Comparison of ENCODE assay signal across 15 cellular contexts in the genomic region with DNA sequence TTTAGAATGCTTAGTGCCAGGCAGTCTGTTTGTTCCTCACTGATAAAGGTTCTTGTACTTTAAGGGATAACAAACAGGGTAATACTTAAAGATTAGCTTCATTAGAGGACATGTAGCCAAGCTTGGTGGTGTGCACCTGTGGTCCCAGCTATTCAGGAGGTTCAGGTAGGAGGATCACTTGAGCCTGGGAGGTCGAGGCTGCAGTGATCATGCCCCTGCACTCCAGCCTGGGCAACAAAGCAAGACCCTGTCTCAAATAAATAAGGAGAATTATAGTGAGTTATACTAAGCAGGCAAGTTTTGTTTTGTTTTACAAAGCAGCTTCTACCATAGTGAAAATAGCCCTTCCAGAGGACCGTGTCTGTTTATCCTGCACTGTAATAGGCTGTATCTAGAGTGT. TPM values are rescaled to one million over a fixed set of nuclear protein-coding genes. Genes with fewer than 3 reads are reported as not detected.
DNase-seq lines count a peak whose midpoint lies in the region; ATAC-seq and TF ChIP-seq lines count a peak whose summit lies in the region.
"Had no signal": no experiment of that assay in that cellular context is flagged by ENCODE, and none has a peak within 500 bp of the region (broad histone marks: within the 10 kb centered on the region; RNA-seq: fewer than 3 reads in every experiment).

No MANE protein-coding gene starts in this region.

- H3K27ac Mint-ChIP-seq in activated naive CD8-positive, alpha-beta T cell: no peak overlapping the region
- no peak overlapping the region for H3K27ac Mint-ChIP-seq in activated naive CD8-positive, alpha-beta T cell treated with anti-CD3 and anti-CD28 coated beads, Interleukin-2, amount 50 U/mL, for 24 hours
- H3K27ac Mint-ChIP-seq in activated T-helper 1 cell treated with anti-CD3 and anti-CD28 coated beads, Interleukin-12 subunit alpha, Interleukin-12 subunit beta, Interleukin-2, Interleukin-4 antibody, amounts not matched to agents 30 ng/mL and 10 ng/mL and 1 ng/mL, durations not matched to agents 14 hours and 24 hours and 36 hours: no peak overlapping the region

- H3K4me3 Mint-ChIP-seq in activated naive CD8-positive, alpha-beta T cell: peak overlapping the region; percentile 2
- H3K4me3 Mint-ChIP-seq in activated naive CD8-positive, alpha-beta T cell treated with anti-CD3 and anti-CD28 coated beads, Interleukin-2, amount 50 U/mL, for 24 hours: no peak overlapping the region
- H3K4me3 Mint-ChIP-seq in activated T-helper 1 cell treated with anti-CD3 and anti-CD28 coated beads, Interleukin-12 subunit alpha, Interleukin-12 subunit beta, Interleukin-2, Interleukin-4 antibody, amounts not matched to agents 30 ng/mL and 10 ng/mL and 1 ng/mL, durations not matched to agents 14 hours and 24 hours and 36 hours: no peak overlapping the region

- H3F3A ChIP-seq in smooth muscle cell (ENCODE audit: low read depth): peaks cover 13% of the 10 kb centered on the region

- peak; percentile 11 for TF ChIP-seq POLR2A in right lobe of liver (IDR thresholded peaks at IDR 0.05)

- WGBS in right lobe of liver (ENCODE audit: insufficient coverage, low coverage, low lambda C conversion rate, missing lambda C conversion rate): no CpG with 5 or more reads among the region's 2 CpGs
- WGBS in smooth muscle cell (ENCODE audit: low lambda C conversion rate): 88% methylated on average over 2 of the region's 2 CpGs

- TF ChIP-seq CTCF in right lobe of liver (IDR thresholded peaks at IDR 0.05): no peak
- TF ChIP-seq CTCF in smooth muscle cell (IDR thresholded peaks at IDR 0.05; ENCODE audit: borderline replicate concordance, insufficient read depth, poor library complexity, severe bottlenecking): no peak
- TF ChIP-seq CTCF in right atrium auricular region (IDR thresholded peaks at IDR 0.05): no peak

- H3K36me3 ChIP-seq in SJSA1 (peaks cover 30% of the 10 kb centered on the region), right lobe of liver (peaks cover 0 to 5% (median 1%) of the 10 kb centered on the region in 4 donors), smooth muscle cell (ENCODE audit: low read depth) (no peaks in the 10 kb centered on the region), right atrium auricular region (peaks cover 18% of the 10 kb centered on the region)

- peaks cover 51% of the 10 kb centered on the region for H3K4me1 Mint-ChIP-seq in activated naive CD8-positive, alpha-beta T cell (ENCODE audit: low read depth)
- H3K4me1 Mint-ChIP-seq in activated naive CD8-positive, alpha-beta T cell treated with anti-CD3 and anti-CD28 coated beads, Interleukin-2, amount 50 U/mL, for 24 hours: peaks cover 48% of the 10 kb centered on the region
- H3K4me1 Mint-ChIP-seq in activated T-helper 1 cell treated with anti-CD3 and anti-CD28 coated beads, Interleukin-12 subunit alpha, Interleukin-12 subunit beta, Interleukin-2, Interleukin-4 antibody, amounts not matched to agents 30 ng/mL and 10 ng/mL and 1 ng/mL, durations not matched to agents 14 hours and 24 hours and 36 hours (ENCODE audit: low read depth): peaks cover 39% of the 10 kb centered on the region

- peaks cover 89% of the 10 kb centered on the region for H4K20me1 ChIP-seq in smooth muscle cell (ENCODE audit: low read depth)

- peak overlapping the region; percentile 85; the same call in 1 of the 2 replicates for H3K27ac ChIP-seq in SJSA1
- H3K27ac ChIP-seq in right lobe of liver: no peak overlapping the region
- H3K27ac ChIP-seq in smooth muscle cell (ENCODE audit: low read depth): peak overlapping the region; percentile 82
- no peak overlapping the region for H3K27ac ChIP-seq in right atrium auricular region

- H3K9ac ChIP-seq in smooth muscle cell (ENCODE audit: low read depth): no peak overlapping the region

- no peak overlapping the region for H2AFZ ChIP-seq in smooth muscle cell (ENCODE audit: low read depth)

- peaks cover 98% of the 10 kb centered on the region for H3K79me2 ChIP-seq in smooth muscle cell (ENCODE audit: low read depth)

- ATAC-seq in activated naive CD8-positive, alpha-beta T cell treated with anti-CD3 and anti-CD28 coated beads, Interleukin-2, amount 50 U/mL, for 24 hours: no peak
- no peak for ATAC-seq in right lobe of liver

- peak overlapping the region; percentile 37 for H3K4me2 ChIP-seq in smooth muscle cell

- intact Hi-C loops in right lobe of liver (cut with DNase I): no loop called here
- intact Hi-C loops in activated T-helper 1 cell treated with anti-CD3 and anti-CD28 coated beads, Interleukin-12 subunit alpha, Interleukin-12 subunit beta, Interleukin-2, Interleukin-4 antibody, amounts not matched to agents 30 ng/mL and 10 ng/mL and 1 ng/mL, durations not matched to agents 14 hours and 24 hours and 36 hours (cut with micrococcal nuclease): no loop called here

- no peak overlapping the region for H3K4me3 ChIP-seq in SJSA1
- H3K4me3 ChIP-seq in right lobe of liver: no peak overlapping the region
- no peak overlapping the region for H3K4me3 ChIP-seq in smooth muscle cell
- no peak overlapping the region for H3K4me3 ChIP-seq in right atrium auricular region

- H3K27me3 Mint-ChIP-seq in activated naive CD8-positive, alpha-beta T cell: no peaks in the 10 kb centered on the region
- no peaks in the 10 kb centered on the region for H3K27me3 Mint-ChIP-seq in activated naive CD8-positive, alpha-beta T cell treated with anti-CD3 and anti-CD28 coated beads, Interleukin-2, amount 50 U/mL, for 24 hours
- no peaks in the 10 kb centered on the region for H3K27me3 Mint-ChIP-seq in activated T-helper 1 cell treated with anti-CD3 and anti-CD28 coated beads, Interleukin-12 subunit alpha, Interleukin-12 subunit beta, Interleukin-2, Interleukin-4 antibody, amounts not matched to agents 30 ng/mL and 10 ng/mL and 1 ng/mL, durations not matched to agents 14 hours and 24 hours and 36 hours (ENCODE audit: insufficient read depth)
- H3K27me3 Mint-ChIP-seq: CD4-positive, CD25-positive, alpha-beta regulatory T cell had no signal

- no peak for DNase-seq in activated naive CD8-positive, alpha-beta T cell treated with anti-CD3 and anti-CD28 coated beads, Interleukin-2, amount 50 U/mL, for 24 hours
- DNase-seq in SJSA1 (ENCODE audit: low read depth in 1 of 2, low spot score in 2 of 2) (no peak), right lobe of liver (no peak), smooth muscle cell (lab: John Stamatoyannopoulos, UW; ENCODE audit: unreplicated experiment) (no peak), right atrium auricular region (ENCODE audit: low spot score) (no peak), OCI-M2 (lab: John Stamatoyannopoulos, UW; ENCODE audit: unreplicated experiment) (no peak)
- DNase-seq in activated T-helper 1 cell treated with anti-CD3 and anti-CD28 coated beads, Interleukin-12 subunit alpha, Interleukin-12 subunit beta, Interleukin-2, Interleukin-4 antibody, amounts not matched to agents 30 ng/mL and 10 ng/mL and 1 ng/mL, durations not matched to agents 14 hours and 24 hours and 36 hours (ENCODE audit: low spot score): no peak
- DNase-seq: CD4-positive, CD25-positive, alpha-beta regulatory T cell; DMS79; Karpas-422; NCI-H1417 treated with DMSO at 0.1 percent for 48 hours; NCI-H2029; NCI-H2171 treated with DMSO at 0.1 percent for 48 hours; NCI-H774 had no signal

- peaks cover 42% of the 10 kb centered on the region for H3K4me1 ChIP-seq in SJSA1 (replicated peaks)
- peaks cover 0 to 48% (median 10%) of the 10 kb centered on the region in 4 donors for H3K4me1 ChIP-seq in right lobe of liver
- peaks cover 39% of the 10 kb centered on the region for H3K4me1 ChIP-seq in smooth muscle cell (ENCODE audit: low read depth)
- H3K4me1 ChIP-seq in right atrium auricular region: peaks cover 0 to 42% of the 10 kb centered on the region in 2 donors

- no peaks in the 10 kb centered on the region for H3K9me3 Mint-ChIP-seq in activated naive CD8-positive, alpha-beta T cell (ENCODE audit: low read depth)
- H3K9me3 Mint-ChIP-seq in activated naive CD8-positive, alpha-beta T cell treated with anti-CD3 and anti-CD28 coated beads, Interleukin-2, amount 50 U/mL, for 24 hours: no peaks in the 10 kb centered on the region
- H3K9me3 Mint-ChIP-seq in activated T-helper 1 cell treated with anti-CD3 and anti-CD28 coated beads, Interleukin-12 subunit alpha, Interleukin-12 subunit beta, Interleukin-2, Interleukin-4 antibody, amounts not matched to agents 30 ng/mL and 10 ng/mL and 1 ng/mL, durations not matched to agents 14 hours and 24 hours and 36 hours: no peaks in the 10 kb centered on the region
- H3K9me3 Mint-ChIP-seq: CD4-positive, CD25-positive, alpha-beta regulatory T cell had no signal

- H3K9me3 ChIP-seq in SJSA1 (replicated peaks) (no peaks in the 10 kb centered on the region), right lobe of liver (no peaks in the 10 kb centered on the region), smooth muscle cell (replicated peaks; ENCODE audit: low read depth) (no peaks in the 10 kb centered on the region), right atrium auricular region (no peaks in the 10 kb centered on the region)

- H3K27me3 ChIP-seq in SJSA1 (replicated peaks): no peaks in the 10 kb centered on the region
- H3K27me3 ChIP-seq in right lobe of liver: no peaks in the 10 kb centered on the region
- H3K27me3 ChIP-seq in smooth muscle cell (ENCODE audit: low read depth): no peaks in the 10 kb centered on the region
- no peaks in the 10 kb centered on the region for H3K27me3 ChIP-seq in right atrium auricular region

- H3K36me3 Mint-ChIP-seq in activated naive CD8-positive, alpha-beta T cell: peaks cover 7% of the 10 kb centered on the region
- peaks cover 21% of the 10 kb centered on the region for H3K36me3 Mint-ChIP-seq in activated naive CD8-positive, alpha-beta T cell treated with anti-CD3 and anti-CD28 coated beads, Interleukin-2, amount 50 U/mL, for 24 hours (ENCODE audit: low read depth)
- peaks cover 29% of the 10 kb centered on the region for H3K36me3 Mint-ChIP-seq in activated T-helper 1 cell treated with anti-CD3 and anti-CD28 coated beads, Interleukin-12 subunit alpha, Interleukin-12 subunit beta, Interleukin-2, Interleukin-4 antibody, amounts not matched to agents 30 ng/mL and 10 ng/mL and 1 ng/mL, durations not matched to agents 14 hours and 24 hours and 36 hours (ENCODE audit: low read depth)

RNA-seq across cellular contexts. Expression of a gene that starts 5.8 kb away (rescaled TPM):
- total RNA-seq in SJSA1 (2014; rRNA removed; shearing (Covaris generic)): 26.8 and 36.3 TPM in 2 replicates
- 10 to 100 TPM in 4 of 6 experiments, 1 to 10 TPM in 2; 7.9 to 32.6 (median 20.4) TPM for total RNA-seq in right lobe of liver
- total RNA-seq in smooth muscle cell: 80.9 and 98.4 TPM in 2 replicates
- polyA plus RNA-seq in smooth muscle cell: 12.9 and 15.4 TPM in 2 replicates
- 1 to 10 TPM; 7.9 to 9.2 TPM for total RNA-seq in right atrium auricular region
- total RNA-seq in activated T-helper 1 cell treated with anti-CD3 and anti-CD28 coated beads, Interleukin-12 subunit alpha, Interleukin-12 subunit beta, Interleukin-2, Interleukin-4 antibody, amounts not matched to agents 30 ng/mL and 10 ng/mL and 1 ng/mL, durations not matched to agents 14 hours and 24 hours and 36 hours: 14.4 and 15.2 TPM in 2 replicates

RNA-seq across cellular contexts. Expression of a gene that starts 13.7 kb away (rescaled TPM):
- 3.2 and 8.4 TPM in 2 replicates for total RNA-seq in SJSA1 (2014; rRNA removed; shearing (Covaris generic))
- total RNA-seq in right lobe of liver (10 to 100 TPM; 19.0 to 34.0 (median 27.9) TPM), smooth muscle cell (6.1 and 11.8 TPM in 2 replicates), right atrium auricular region (1 to 10 TPM; 5.3 to 8.8 TPM)
- 7.2 and 9.5 TPM in 2 replicates for polyA plus RNA-seq in smooth muscle cell
- total RNA-seq in activated T-helper 1 cell treated with anti-CD3 and anti-CD28 coated beads, Interleukin-12 subunit alpha, Interleukin-12 subunit beta, Interleukin-2, Interleukin-4 antibody, amounts not matched to agents 30 ng/mL and 10 ng/mL and 1 ng/mL, durations not matched to agents 14 hours and 24 hours and 36 hours: 12.2 and 12.8 TPM in 2 replicates

Comparison
In these comparisons a context has a peak if more than half of its experiments do, and no peak if none do; other contexts are left out.
1. H3K27ac ChIP-seq: peak in SJSA1 (single experiment) and smooth muscle cell (single experiment); none in right lobe of liver (0 of 3) and right atrium auricular region (0 of 2).